16 cellular contexts compared by ENCODE assay signal in the genomic region with DNA sequence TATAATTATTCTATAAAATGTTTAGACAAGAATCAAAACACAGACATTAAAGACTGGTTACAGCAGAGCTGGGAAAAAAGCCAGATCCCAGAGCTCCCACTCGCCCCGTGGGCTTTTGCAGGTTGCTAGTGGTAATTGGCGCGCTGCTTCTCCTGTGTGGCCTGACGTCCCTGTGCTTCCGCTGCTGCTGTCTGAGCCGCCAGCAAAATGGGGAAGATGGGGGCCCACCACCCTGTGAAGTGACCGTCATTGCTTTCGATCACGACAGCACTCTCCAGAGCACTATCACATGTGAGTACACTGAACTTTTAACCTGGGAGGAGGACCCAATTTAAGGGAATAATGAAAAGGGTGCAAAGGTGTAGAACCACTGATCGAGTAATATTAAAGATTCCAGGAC. TPM values are rescaled to one million over a fixed set of nuclear protein-coding genes. Genes with fewer than 3 reads are reported as not detected.
DNase-seq lines count a peak whose midpoint lies in the region; ATAC-seq and TF ChIP-seq lines count a peak whose summit lies in the region.
"Had no signal": no experiment of that assay in that cellular context is flagged by ENCODE, and none has a peak within 500 bp of the region (broad histone marks: within the 10 kb centered on the region; RNA-seq: fewer than 3 reads in every experiment).

No MANE protein-coding gene starts in this region.

- H3K36me3 Mint-ChIP-seq in mesothelial cell of epicardium: no peaks in the 10 kb centered on the region
- H3K36me3 Mint-ChIP-seq: immature natural killer cell, natural killer cell had no signal

- H3K4me3 Mint-ChIP-seq in mesothelial cell of epicardium: no peak overlapping the region
- H3K4me3 Mint-ChIP-seq: immature natural killer cell, natural killer cell had no signal

- intact Hi-C loops in thyroid gland (cut with DNase I): no loop called here

- H3K27ac ChIP-seq in upper lobe of left lung (peak overlapping the region in 1 of 4 donors; percentile 57), thyroid gland (no peak overlapping the region)
- H3K27ac ChIP-seq: PC-9, thoracic aorta had no signal

- H3K4me1 ChIP-seq in upper lobe of left lung (peaks cover 0 to 13% (median 5%) of the 10 kb centered on the region in 4 donors), thyroid gland (no peaks in the 10 kb centered on the region)

- H3K4me1 Mint-ChIP-seq in mesothelial cell of epicardium: peaks cover 43% of the 10 kb centered on the region

- 54 to 70% methylated on average over 11 of the region's 11 CpGs for WGBS in upper lobe of left lung, 2 donors
- WGBS in thyroid gland, 2 donors: 70 to 76% methylated on average over 11 of the region's 11 CpGs

- TF ChIP-seq CTCF in mesothelial cell of epicardium (IDR thresholded peaks at IDR 0.05; ENCODE audit: unreplicated experiment) (no peak), upper lobe of left lung (IDR thresholded peaks at IDR 0.05) (no peak), thyroid gland (IDR thresholded peaks at IDR 0.05) (no peak)

- no peaks in the 10 kb centered on the region for H3K36me3 ChIP-seq in upper lobe of left lung
- no peaks in the 10 kb centered on the region for H3K36me3 ChIP-seq in thyroid gland
- H3K36me3 ChIP-seq: thoracic aorta had no signal

- H3K4me3 ChIP-seq in upper lobe of left lung: no peak overlapping the region
- H3K4me3 ChIP-seq in thyroid gland (replicated peaks in 1 of 3): no peak overlapping the region
- H3K4me3 ChIP-seq: PC-9, thoracic aorta had no signal

- TF ChIP-seq EP300 in upper lobe of left lung (IDR thresholded peaks at IDR 0.05): peak in 2 of 4 donors; percentile 21 to 42

- H3K27me3 ChIP-seq in upper lobe of left lung (no peaks in the 10 kb centered on the region), thyroid gland (no peaks in the 10 kb centered on the region)

- TF ChIP-seq POLR2A in upper lobe of left lung (IDR thresholded peaks at IDR 0.05) (peak in 1 of 4 donors; percentile 62), thyroid gland (IDR thresholded peaks at IDR 0.05) (no peak)

- H3K9me3 Mint-ChIP-seq in mesothelial cell of epicardium: no peaks in the 10 kb centered on the region
- H3K9me3 Mint-ChIP-seq: immature natural killer cell, natural killer cell had no signal

- peak; percentile 60 to 79 for ATAC-seq in upper lobe of left lung (ENCODE audit: low FRiP score in 2 of 2)

- peak overlapping the region; percentile 71 for H3K27ac Mint-ChIP-seq in mesothelial cell of epicardium
- H3K27ac Mint-ChIP-seq: immature natural killer cell, natural killer cell had no signal

- H3K9me3 ChIP-seq in upper lobe of left lung: no peaks in the 10 kb centered on the region
- no peaks in the 10 kb centered on the region for H3K9me3 ChIP-seq in thyroid gland
- H3K9me3 ChIP-seq: thoracic aorta had no signal

- DNase-seq in SIG-M5 treated with dmso at 0.1 percent for 504 hours (lab: John Stamatoyannopoulos, UW; ENCODE audit: unreplicated experiment) (peak; percentile 92), SIG-M5 (lab: John Stamatoyannopoulos, UW) (no peak), globus pallidus (ENCODE audit: low spot score) (peak; percentile 71), mesothelial cell of epicardium (ENCODE audit: low spot score in 2 of 2, unreplicated experiment in 2 of 2) (no peak), upper lobe of left lung (peak in 1 of 2 donors; percentile 82), NCI-H2171 (lab: John Stamatoyannopoulos, UW) (no peak), DMS 273 (lab: John Stamatoyannopoulos, UW; ENCODE audit: unreplicated experiment) (no peak), thyroid gland (no peak)
- DNase-seq: 8988T; activated CD4-positive, alpha-beta T cell treated with anti-CD3 and anti-CD28 coated beads for 4 hours; immature natural killer cell; natural killer cell; PC-9; T-helper 1 cell had no signal

- no peaks in the 10 kb centered on the region for H3K27me3 Mint-ChIP-seq in mesothelial cell of epicardium (ENCODE audit: low read depth)

RNA-seq across cellular contexts. Expression of a gene that starts 7.5 kb away (rescaled TPM):
- total RNA-seq in mesothelial cell of epicardium (0.97 to 1.6 TPM (median 1.1 TPM) in 3 replicates), upper lobe of left lung (1 to 10 TPM in 3 of 6 donors, under 1 TPM in 2, not detected in 1; 0.55 to 2.7 (median 1.1) TPM), thyroid gland (not detected)

RNA-seq across cellular contexts. Expression of a gene that starts 14.4 kb away (rescaled TPM):
- total RNA-seq in mesothelial cell of epicardium (1.3 to 1.7 TPM (median 1.4 TPM) in 3 replicates), upper lobe of left lung (100 to 1,000 TPM in 4 of 6 donors, 10 to 100 TPM in 2; 51.2 to 163 (median 113) TPM), thyroid gland (1 to 10 TPM in 2 of 4 donors, under 1 TPM in 2; 0.33 to 2.4 (median 0.87) TPM)
- total RNA-seq: skeletal muscle tissue had no signal

RNA-seq across cellular contexts. Expression of a gene that starts 26.4 kb away (rescaled TPM):
- total RNA-seq in mesothelial cell of epicardium (100 to 105 TPM (median 104 TPM) in 3 replicates), upper lobe of left lung (100 to 1,000 TPM in 3 of 6 donors, 10 to 100 TPM in 3; 88.9 to 114 (median 97.9) TPM), thyroid gland (100 to 1,000 TPM; 115 to 216 (median 148) TPM)

RNA-seq across cellular contexts. Expression of a gene that starts 56.3 kb away (rescaled TPM):
- total RNA-seq in mesothelial cell of epicardium: 0.11 TPM in 1 of 3 replicates, not detected in the others
- 10 to 100 TPM; 17.4 to 87.8 (median 28.1) TPM for total RNA-seq in upper lobe of left lung
- 1 to 10 TPM; 2.7 to 9.4 (median 5.2) TPM for total RNA-seq in thyroid gland

Comparison
In these comparisons a context has a peak if more than half of its experiments do, and no peak if none do; other contexts are left out.
1. DNase-seq: peak in SIG-M5 treated with dmso at 0.1 percent for 504 hours (single experiment) and globus pallidus (single experiment); none in SIG-M5 (single experiment), mesothelial cell of epicardium (0 of 2), NCI-H2171 (single experiment), DMS 273 (single experiment) and thyroid gland (0 of 2).
2. RNA of a gene that starts 14.4 kb away (total RNA-seq): 51.2 to 163 TPM in upper lobe of left lung; 1.3 to 1.7 TPM in mesothelial cell of epicardium and 0.33 to 2.4 TPM in thyroid gland; every median in the first group is over 10 times any median in the second.